8 cellular contexts compared by ENCODE assay signal in genomic region chr21:9823197-9824157, GRCh38.
DNase-seq lines count a peak whose midpoint lies in the region; FAIRE-seq and TF ChIP-seq lines count a peak whose summit lies in the region.
"Not testable (repeated sequence)": the region's sequence is repeated elsewhere in the genome, so short reads cannot be mapped to it uniquely, and the experiment has no call there.

No MANE protein-coding gene starts in this region.

- not testable (repeated sequence) for H3K9ac ChIP-seq in kidney (ENCODE audit: low read length in 2 of 2)

- H3K27me3 Mint-ChIP-seq in activated CD4-positive, alpha-beta T cell treated with anti-CD3 and anti-CD28 coated beads, Interleukin-2, amount 10 ng/mL, durations not matched to agents 24 days and 14 days; osteocyte (ENCODE audit: unreplicated experiment): not testable (repeated sequence)

- not testable (repeated sequence) for H3K36me3 Mint-ChIP-seq in activated CD4-positive, alpha-beta T cell treated with anti-CD3 and anti-CD28 coated beads, Interleukin-2, amount 10 ng/mL, durations not matched to agents 24 days and 14 days (ENCODE audit: low read depth); osteocyte (ENCODE audit: unreplicated experiment)

- intact Hi-C loops in activated CD4-positive, alpha-beta T cell treated with anti-CD3 and anti-CD28 coated beads, Interleukin-2, amount 10 ng/mL, durations not matched to agents 24 days and 14 days (cut with micrococcal nuclease); esophagus muscularis mucosa (cut with DNase I); kidney (cut with DNase I): not testable (repeated sequence)

- not testable (repeated sequence) for H3K4me1 Mint-ChIP-seq in activated CD4-positive, alpha-beta T cell treated with anti-CD3 and anti-CD28 coated beads, Interleukin-2, amount 10 ng/mL, durations not matched to agents 24 days and 14 days; osteocyte (ENCODE audit: unreplicated experiment)

- DNase-seq in Ammon's horn (ENCODE audit: low spot score) (peak; percentile 32), NCI-H82 (lab: John Stamatoyannopoulos, UW) (peak; percentile 16), esophagus muscularis mucosa (ENCODE audit: extremely low spot score) (peak; percentile 93), kidney (peak; percentile 91), osteocyte (ENCODE audit: extremely low spot score, unreplicated experiment) (peak; percentile 95)
- DNase-seq in activated CD4-positive, alpha-beta T cell treated with anti-CD3 and anti-CD28 coated beads, Interleukin-2, amount 10 ng/mL, durations not matched to agents 24 days and 14 days: peak; percentile 70
- peak; percentile 34 for DNase-seq in activated naive CD4-positive, alpha-beta T cell treated with anti-CD3 and anti-CD28 coated beads, Interleukin-2, amount 50 U/mL, for 16 hours
- peak; percentile 20 for DNase-seq in stimulated activated CD4-positive, alpha-beta T cell treated with anti-CD3 and anti-CD28 coated beads, Interleukin-4, amount 100 ng/mL, for 1 hour

- TF ChIP-seq CTCF in esophagus muscularis mucosa (IDR thresholded peaks at IDR 0.05); kidney (IDR thresholded peaks at IDR 0.05; ENCODE audit: borderline replicate concordance, extremely low read depth, insufficient read depth); osteocyte (IDR thresholded peaks at IDR 0.05): not testable (repeated sequence)

- H3K27ac Mint-ChIP-seq in activated CD4-positive, alpha-beta T cell treated with anti-CD3 and anti-CD28 coated beads, Interleukin-2, amount 10 ng/mL, durations not matched to agents 24 days and 14 days; osteocyte (ENCODE audit: unreplicated experiment): not testable (repeated sequence)

- not testable (repeated sequence) for H3K4me3 ChIP-seq in esophagus muscularis mucosa; kidney (ENCODE audit: low read length in 2 of 2)

- H3K36me3 ChIP-seq in esophagus muscularis mucosa; kidney (ENCODE audit: control insufficient read depth in 1 of 2, insufficient read depth in 2 of 2, low read length in 2 of 2): not testable (repeated sequence)

- not testable (repeated sequence) for TF ChIP-seq POLR2A in esophagus muscularis mucosa (IDR thresholded peaks at IDR 0.05; ENCODE audit: low read depth)

- 82% methylated on average over 21 of the region's 65 CpGs for WGBS in esophagus muscularis mucosa

- not testable (repeated sequence) for H3K27me3 ChIP-seq in esophagus muscularis mucosa

- not testable (repeated sequence) for H3K4me3 Mint-ChIP-seq in activated CD4-positive, alpha-beta T cell treated with anti-CD3 and anti-CD28 coated beads, Interleukin-2, amount 10 ng/mL, durations not matched to agents 24 days and 14 days; osteocyte (ENCODE audit: unreplicated experiment)

- not testable (repeated sequence) for TF ChIP-seq EP300 in esophagus muscularis mucosa (IDR thresholded peaks at IDR 0.05)

- not testable (repeated sequence) for H3K9me3 ChIP-seq in esophagus muscularis mucosa; kidney (ENCODE audit: control insufficient read depth in 1 of 2, low read length in 2 of 2)

- not testable (repeated sequence) for H3K9me3 Mint-ChIP-seq in activated CD4-positive, alpha-beta T cell treated with anti-CD3 and anti-CD28 coated beads, Interleukin-2, amount 10 ng/mL, durations not matched to agents 24 days and 14 days; osteocyte (ENCODE audit: unreplicated experiment)

- H3K4me1 ChIP-seq in esophagus muscularis mucosa; kidney (ENCODE audit: control insufficient read depth in 1 of 2, insufficient read depth in 1 of 2, low read depth in 1 of 2, low read length in 2 of 2): not testable (repeated sequence)

- H3K27ac ChIP-seq in esophagus muscularis mucosa (replicated peaks in 1 of 4); kidney (ENCODE audit: low read depth in 2 of 2, low read length in 2 of 2): not testable (repeated sequence)

- not testable (repeated sequence) for FAIRE-seq in kidney (lab: Jason Lieb, UNC)

Comparison
In these comparisons a context has a peak if more than half of its experiments do, and no peak if none do; other contexts are left out.
1. DNase-seq: peak in every context shown above with its lines; median percentile 95 in osteocyte; 93 in esophagus muscularis mucosa; 91 in kidney; 70 in activated CD4-positive, alpha-beta T cell treated with anti-CD3 and anti-CD28 coated beads, Interleukin-2, amount 10 ng/mL, durations not matched to agents 24 days and 14 days; 34 in activated naive CD4-positive, alpha-beta T cell treated with anti-CD3 and anti-CD28 coated beads, Interleukin-2, amount 50 U/mL, for 16 hours; 32 in Ammon's horn; 20 in stimulated activated CD4-positive, alpha-beta T cell treated with anti-CD3 and anti-CD28 coated beads, Interleukin-4, amount 100 ng/mL, for 1 hour; 16 in NCI-H82.